In genomic region chr10:8100366-8100765, GRCh38 we compare ENCODE assay signal across 40 cellular contexts. TPM values are rescaled to one million over a fixed set of nuclear protein-coding genes. Genes with fewer than 3 reads are reported as not detected.
"Had no signal": no experiment of that assay in that cellular context is flagged by ENCODE, and none has a peak within 500 bp of the region (broad histone marks: within the 10 kb centered on the region; RNA-seq: fewer than 3 reads in every experiment).

No MANE protein-coding gene starts in this region.

- H3K4me1 Mint-ChIP-seq: activated naive CD4-positive, alpha-beta T cell treated with anti-CD3 and anti-CD28 coated beads, Interleukin-2, amount 50 U/mL, for 24 hours; activated T-helper 17 cell treated with anti-CD3 and anti-CD28 coated beads, Interleukin-2, amount 50 U/mL, for 72 hours; brain had no signal

- H3K4me3 ChIP-seq: adrenal gland, ascending aorta, body of pancreas, breast epithelium, cardiac muscle cell had no signal

- DNase-seq: activated effector memory CD4-positive, alpha-beta T cell treated with anti-CD3 and anti-CD28 coated beads, Interleukin-2, amount 50 U/mL, for 16 hours; activated effector memory CD4-positive, alpha-beta T cell treated with Interleukin-2 at 50 U/mL for 16 hours; activated gamma-delta T cell; activated gamma-delta T cell treated with Interleukin-2 at 50 U/mL for 16 hours; activated naive CD4-positive, alpha-beta T cell; activated naive CD4-positive, alpha-beta T cell treated with anti-CD3 and anti-CD28 coated beads for 36 hours; activated naive CD4-positive, alpha-beta T cell treated with anti-CD3 and anti-CD28 coated beads, Interleukin-2, amount 10 ng/mL, durations not matched to agents 7 days and 5 days; activated naive CD4-positive, alpha-beta T cell treated with anti-CD3 and anti-CD28 coated beads, Interleukin-2, amount 50 U/mL, for 16 hours; activated naive CD4-positive, alpha-beta T cell treated with Interleukin-2 at 50 U/mL for 16 hours; activated naive CD8-positive, alpha-beta T cell treated with anti-CD3 and anti-CD28 coated beads for 36 hours; activated naive CD8-positive, alpha-beta T cell treated with anti-CD3 and anti-CD28 coated beads, Interleukin-2, amount 10 ng/mL, durations not matched to agents 7 days and 5 days; activated naive CD8-positive, alpha-beta T cell treated with anti-CD3 and anti-CD28 coated beads, Interleukin-2, amount 50 U/mL, for 24 hours; activated T-cell treated with anti-CD3 and anti-CD28 coated beads, Interleukin-2, amount 50 U/mL, for 4 hours; activated T-cell treated with anti-CD3 and anti-CD28 coated beads, Interleukin-2, amount 50 U/mL, for 48 hours; activated T-cell treated with anti-CD3 and anti-CD28 coated beads, Interleukin-2, amount 50 U/mL, for 72 hours; adrenal gland; amniotic stem cell; amygdala; anterior cingulate cortex; aorta; body of pancreas; brain microvascular endothelial cell; caudate nucleus; central memory CD4-positive, alpha-beta T cell; cerebellar nuclear complex had no signal

- H3K36me3 Mint-ChIP-seq: activated naive CD4-positive, alpha-beta T cell treated with anti-CD3 and anti-CD28 coated beads, Interleukin-2, amount 50 U/mL, for 72 hours; activated naive CD8-positive, alpha-beta T cell treated with anti-CD3 and anti-CD28 coated beads for 36 hours; brain had no signal

- H3K36me3 ChIP-seq: adrenal gland, ascending aorta, brain microvascular endothelial cell, breast epithelium, cardiac muscle cell had no signal

- H3K9me3 Mint-ChIP-seq: activated naive CD4-positive, alpha-beta T cell treated with anti-CD3 and anti-CD28 coated beads for 36 hours; activated naive CD4-positive, alpha-beta T cell treated with anti-CD3 and anti-CD28 coated beads, Interleukin-2, amount 10 ng/mL, durations not matched to agents 7 days and 5 days; activated naive CD4-positive, alpha-beta T cell treated with anti-CD3 and anti-CD28 coated beads, Interleukin-2, amount 50 U/mL, for 24 hours; activated naive CD4-positive, alpha-beta T cell treated with anti-CD3 and anti-CD28 coated beads, Interleukin-2, amount 50 U/mL, for 72 hours; activated naive CD8-positive, alpha-beta T cell treated with anti-CD3 and anti-CD28 coated beads for 36 hours; activated naive CD8-positive, alpha-beta T cell treated with anti-CD3 and anti-CD28 coated beads, Interleukin-2, amount 10 ng/mL, durations not matched to agents 7 days and 5 days; activated naive CD8-positive, alpha-beta T cell treated with anti-CD3 and anti-CD28 coated beads, Interleukin-2, amount 50 U/mL, for 24 hours; activated T-cell treated with anti-CD3 and anti-CD28 coated beads, Interleukin-2, amount 50 U/mL, for 4 hours; activated T-helper 1 cell treated with anti-CD3 and anti-CD28 coated beads, Interleukin-12 subunit alpha, Interleukin-12 subunit beta, Interleukin-2, Interleukin-4 antibody, amounts not matched to agents 30 ng/mL and 10 ng/mL and 1 ng/mL, durations not matched to agents 14 hours and 24 hours and 36 hours; activated T-helper 17 cell treated with anti-CD3 and anti-CD28 coated beads, Interleukin-2, amount 50 U/mL, for 72 hours; activated T-helper 2 cell treated with anti-CD3 and anti-CD28 coated beads, Interferon-gamma antibody, Interleukin-2, Interleukin-4, amounts not matched to agents 10 μg/mL and 5 μg/mL and 100 μg/mL, durations not matched to agents 14 hours and 24 hours and 36 hours; brain; central memory CD8-positive, alpha-beta T cell had no signal

- H3K27me3 Mint-ChIP-seq: activated naive CD4-positive, alpha-beta T cell treated with anti-CD3 and anti-CD28 coated beads, Interleukin-2, amount 50 U/mL, for 24 hours; activated naive CD8-positive, alpha-beta T cell; activated naive CD8-positive, alpha-beta T cell treated with anti-CD3 and anti-CD28 coated beads for 36 hours; activated naive CD8-positive, alpha-beta T cell treated with anti-CD3 and anti-CD28 coated beads, Interleukin-2, amount 50 U/mL, for 24 hours; activated T-helper 17 cell treated with anti-CD3 and anti-CD28 coated beads, Interleukin-2, amount 50 U/mL, for 72 hours; central memory CD8-positive, alpha-beta T cell had no signal

- H3K9me3 ChIP-seq: adrenal gland, ascending aorta, body of pancreas, breast epithelium had no signal

- FAIRE-seq: astrocyte, bronchial epithelial cell, colon had no signal

- H3K27ac ChIP-seq: adrenal gland, ascending aorta, body of pancreas, brain microvascular endothelial cell, breast epithelium, cardiac muscle cell had no signal

- H3K4me3 Mint-ChIP-seq: activated naive CD4-positive, alpha-beta T cell treated with anti-CD3 and anti-CD28 coated beads for 36 hours; activated naive CD4-positive, alpha-beta T cell treated with anti-CD3 and anti-CD28 coated beads, Interleukin-2, amount 10 ng/mL, durations not matched to agents 7 days and 5 days; activated naive CD4-positive, alpha-beta T cell treated with anti-CD3 and anti-CD28 coated beads, Interleukin-2, amount 50 U/mL, for 24 hours; activated naive CD8-positive, alpha-beta T cell; activated naive CD8-positive, alpha-beta T cell treated with anti-CD3 and anti-CD28 coated beads for 36 hours; activated naive CD8-positive, alpha-beta T cell treated with anti-CD3 and anti-CD28 coated beads, Interleukin-2, amount 10 ng/mL, durations not matched to agents 7 days and 5 days; activated naive CD8-positive, alpha-beta T cell treated with anti-CD3 and anti-CD28 coated beads, Interleukin-2, amount 50 U/mL, for 24 hours; activated T-cell treated with anti-CD3 and anti-CD28 coated beads, Interleukin-2, amount 50 U/mL, for 4 hours; activated T-cell treated with anti-CD3 and anti-CD28 coated beads, Interleukin-2, amount 50 U/mL, for 72 hours; activated T-helper 1 cell treated with anti-CD3 and anti-CD28 coated beads, Interleukin-12 subunit alpha, Interleukin-12 subunit beta, Interleukin-2, Interleukin-4 antibody, amounts not matched to agents 30 ng/mL and 10 ng/mL and 1 ng/mL, durations not matched to agents 14 hours and 24 hours and 36 hours; activated T-helper 17 cell treated with anti-CD3 and anti-CD28 coated beads, Interleukin-2, amount 50 U/mL, for 72 hours; brain; central memory CD8-positive, alpha-beta T cell had no signal

- H3K27me3 ChIP-seq: adrenal gland, ascending aorta, body of pancreas, brain microvascular endothelial cell, breast epithelium, cardiac muscle cell had no signal

- H3K27ac Mint-ChIP-seq: activated naive CD4-positive, alpha-beta T cell treated with anti-CD3 and anti-CD28 coated beads for 36 hours; activated naive CD4-positive, alpha-beta T cell treated with anti-CD3 and anti-CD28 coated beads, Interleukin-2, amount 10 ng/mL, durations not matched to agents 7 days and 5 days; activated naive CD4-positive, alpha-beta T cell treated with anti-CD3 and anti-CD28 coated beads, Interleukin-2, amount 50 U/mL, for 24 hours; activated naive CD4-positive, alpha-beta T cell treated with anti-CD3 and anti-CD28 coated beads, Interleukin-2, amount 50 U/mL, for 72 hours; activated naive CD8-positive, alpha-beta T cell; activated naive CD8-positive, alpha-beta T cell treated with anti-CD3 and anti-CD28 coated beads for 36 hours; activated naive CD8-positive, alpha-beta T cell treated with anti-CD3 and anti-CD28 coated beads, Interleukin-2, amount 10 ng/mL, durations not matched to agents 7 days and 5 days; activated naive CD8-positive, alpha-beta T cell treated with anti-CD3 and anti-CD28 coated beads, Interleukin-2, amount 50 U/mL, for 24 hours; activated T-cell treated with anti-CD3 and anti-CD28 coated beads, Interleukin-2, amount 50 U/mL, for 72 hours; activated T-helper 1 cell treated with anti-CD3 and anti-CD28 coated beads, Interleukin-12 subunit alpha, Interleukin-12 subunit beta, Interleukin-2, Interleukin-4 antibody, amounts not matched to agents 30 ng/mL and 10 ng/mL and 1 ng/mL, durations not matched to agents 14 hours and 24 hours and 36 hours; activated T-helper 17 cell treated with anti-CD3 and anti-CD28 coated beads, Interleukin-2, amount 50 U/mL, for 72 hours; activated T-helper 2 cell treated with anti-CD3 and anti-CD28 coated beads, Interferon-gamma antibody, Interleukin-2, Interleukin-4, amounts not matched to agents 10 μg/mL and 5 μg/mL and 100 μg/mL, durations not matched to agents 14 hours and 24 hours and 36 hours; brain had no signal

- H3K4me1 ChIP-seq: adrenal gland, ascending aorta, body of pancreas, breast epithelium had no signal

RNA-seq across cellular contexts. Expression of gene GATA3, which starts 45.9 kb away (rescaled TPM):
- total RNA-seq: ascending aorta, chondrocyte had no signal
